ENCODE assay signal across 18 cellular contexts in genomic region chr1:56215086-56215485, GRCh38.
"Had no signal": no experiment of that assay in that cellular context is flagged by ENCODE, and none has a peak within 500 bp of the region (broad histone marks: within the 10 kb centered on the region; RNA-seq: fewer than 3 reads in every experiment).

No MANE protein-coding gene starts in this region.

- DNase-seq: dorsolateral prefrontal cortex; effector CD4-positive, alpha-beta T cell; effector memory CD4-positive, alpha-beta T cell; foreskin melanocyte; gastrocnemius medialis; glutamatergic neuron; head of caudate nucleus; heart right ventricle; hippocampal formation; left cardiac atrium; left lung; left ventricle myocardium superior; lower lobe of right lung; mesenchymal stem cell; mucosa of descending colon; naive B cell had no signal

- H3K27ac ChIP-seq: coronary artery, dorsolateral prefrontal cortex, esophagus muscularis mucosa, gastrocnemius medialis, heart right ventricle, left lung, lower lobe of right lung had no signal

- ATAC-seq: gastrocnemius medialis, heart right ventricle, left cardiac atrium, left lung, left ventricle myocardium superior, lower lobe of right lung, mucosa of descending colon had no signal

- H3K4me1 ChIP-seq: gastrocnemius medialis, left lung, lower lobe of right lung had no signal

- H3K4me3 ChIP-seq: coronary artery, dorsolateral prefrontal cortex, esophagus muscularis mucosa, gastrocnemius medialis, heart right ventricle, left lung, lower lobe of right lung, mucosa of descending colon had no signal

- H3K27me3 ChIP-seq: esophagus muscularis mucosa, gastrocnemius medialis, heart right ventricle, left lung had no signal

- H3K9me3 ChIP-seq: esophagus muscularis mucosa, gastrocnemius medialis, heart right ventricle, left lung, lower lobe of right lung, mucosa of descending colon had no signal

- H3K36me3 ChIP-seq: esophagus muscularis mucosa, gastrocnemius medialis, heart right ventricle, left lung, lower lobe of right lung had no signal
